9 cellular contexts compared by ENCODE assay signal in the genomic region with DNA sequence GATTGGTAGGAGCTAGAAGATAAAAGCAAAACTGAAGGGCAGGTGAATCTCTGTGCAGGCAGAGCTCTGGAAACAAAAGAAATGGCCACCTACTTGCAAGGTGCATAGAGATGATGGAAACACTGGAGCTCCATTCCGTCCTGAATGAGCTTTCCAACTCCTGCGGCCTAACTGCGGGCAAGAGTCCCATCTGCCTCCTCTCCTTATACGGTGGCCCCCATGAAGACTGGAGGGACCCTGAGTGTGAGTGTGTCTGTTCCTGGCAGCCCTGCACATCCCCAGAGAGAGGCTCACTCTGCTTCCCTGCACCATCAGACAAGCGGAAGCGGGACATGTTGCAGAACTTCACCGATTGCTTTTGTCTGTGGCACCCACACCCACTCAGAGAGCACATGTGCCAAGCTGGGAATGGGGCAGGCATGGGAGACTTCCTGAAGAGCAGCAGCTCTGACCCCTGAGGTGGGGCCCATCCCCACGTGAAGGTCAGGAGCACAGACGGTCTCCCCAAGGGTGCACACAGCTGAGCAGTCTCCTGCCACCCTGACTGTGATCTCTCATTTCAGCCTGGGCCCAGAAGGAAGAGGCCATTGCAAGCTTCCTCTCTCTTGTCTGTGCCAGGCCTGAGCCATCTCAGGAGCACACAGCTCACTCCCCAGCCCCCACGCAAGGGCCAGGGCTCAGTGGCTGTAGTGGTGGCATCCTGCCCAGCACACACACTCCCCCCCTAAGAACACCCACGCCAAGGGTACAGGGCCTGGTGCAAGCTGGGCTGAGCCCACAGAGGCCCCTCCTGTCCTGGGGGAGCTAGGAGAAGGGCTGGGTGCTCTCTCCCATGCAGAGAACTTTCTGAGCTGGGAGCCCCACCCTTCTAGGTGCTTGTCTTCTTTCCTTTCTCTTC.
DNase-seq lines count a peak whose midpoint lies in the region; ATAC-seq and TF ChIP-seq lines count a peak whose summit lies in the region.
"Had no signal": no experiment of that assay in that cellular context is flagged by ENCODE, and none has a peak within 500 bp of the region (broad histone marks: within the 10 kb centered on the region; RNA-seq: fewer than 3 reads in every experiment).

No MANE protein-coding gene starts in this region.

- H3K27me3 ChIP-seq in H7 (ENCODE audit: control insufficient read depth, insufficient read depth, low read length) (no peaks in the 10 kb centered on the region), ascending aorta (no peaks in the 10 kb centered on the region), right lobe of liver (no peaks in the 10 kb centered on the region), spleen (replicated peaks in 1 of 7) (no peaks in the 10 kb centered on the region)

- H3K9me3 ChIP-seq in ascending aorta = no peaks in the 10 kb centered on the region
- no peaks in the 10 kb centered on the region for H3K9me3 ChIP-seq in right lobe of liver
- H3K9me3 ChIP-seq in spleen = no peaks in the 10 kb centered on the region

- H3K27ac ChIP-seq in ascending aorta (peak overlapping the region; percentile 31 to 94), right lobe of liver (peak overlapping the region in 2 of 3 donors; percentile 57 to 78), spleen (peak overlapping the region in 5 of 8 donors; percentile 36 to 90 (median 52))

- H3K36me3 ChIP-seq in H7 (replicated peaks; ENCODE audit: control insufficient read depth, insufficient read depth, low read length) = no peaks in the 10 kb centered on the region
- no peaks in the 10 kb centered on the region for H3K36me3 ChIP-seq in ascending aorta
- no peaks in the 10 kb centered on the region for H3K36me3 ChIP-seq in right lobe of liver
- peaks cover 0 to 15% (median 0%) of the 10 kb centered on the region in 6 donors for H3K36me3 ChIP-seq in spleen

- peaks cover 3 to 37% of the 10 kb centered on the region in 2 donors for H3K4me1 ChIP-seq in ascending aorta
- peaks cover 0 to 34% (median 11%) of the 10 kb centered on the region in 4 donors for H3K4me1 ChIP-seq in right lobe of liver
- peaks cover 8 to 73% (median 47%) of the 10 kb centered on the region in 6 donors for H3K4me1 ChIP-seq in spleen

- DNase-seq in H7 = peak; percentile 53
- no peak for DNase-seq in ascending aorta (ENCODE audit: low spot score in 2 of 2)
- DNase-seq in right lobe of liver = peak in 1 of 3 donors; percentile 55
- DNase-seq in spleen = peak; percentile 73
- no peak for DNase-seq in OCI-M1 (lab: John Stamatoyannopoulos, UW)
- DNase-seq in DMS53 (lab: John Stamatoyannopoulos, UW) = no peak
- DNase-seq in ecto neural progenitor cell (ENCODE audit: low spot score) = no peak
- DNase-seq: NCI-H510A treated with DMSO at 0.1 percent for 48 hours had no signal

- no peak for TF ChIP-seq CTCF in ascending aorta (IDR thresholded peaks at IDR 0.05)
- no peak for TF ChIP-seq CTCF in right lobe of liver (IDR thresholded peaks at IDR 0.05)
- no peak for TF ChIP-seq CTCF in spleen (IDR thresholded peaks at IDR 0.05 in 8 of 11, conservative IDR thresholded peaks at IDR 0.05 in 3 of 11)

- peak; percentile 13 for TF ChIP-seq POLR2A in right lobe of liver (IDR thresholded peaks at IDR 0.05)
- TF ChIP-seq POLR2A in spleen (IDR thresholded peaks at IDR 0.05) = no peak

- no peak overlapping the region for H3K4me3 ChIP-seq in H7 (ENCODE audit: insufficient read depth, low read depth, low read length)
- H3K4me3 ChIP-seq in ascending aorta = no peak overlapping the region
- H3K4me3 ChIP-seq in right lobe of liver = peak overlapping the region in 2 of 3 donors; percentile 35 to 39
- no peak overlapping the region for H3K4me3 ChIP-seq in spleen

- ATAC-seq in right lobe of liver (peak; percentile 30 to 61 (median 40)), GM19035 (IDR thresholded peaks at IDR 0.05; ENCODE audit: unreplicated experiment) (no peak)

- WGBS in right lobe of liver (ENCODE audit: insufficient coverage, low coverage, low lambda C conversion rate, missing lambda C conversion rate) = 20% methylated on average over 1 of the region's 11 CpGs
- 51 to 69% (median 60%) methylated on average over 10 to 11 of the region's 11 CpGs for WGBS in spleen, 5 donors

- intact Hi-C loops in ascending aorta (cut with DNase I) = loop anchor here (5.0 kb wide), 1 partner anchor 162 kb away; the partner anchor contains the start of gene MCFD2
- intact Hi-C loops in right lobe of liver (cut with DNase I) = no loop called here
- intact Hi-C loops in spleen (cut with DNase I; ENCODE audit: low total_unique reads) = no loop called here

Comparison
In these comparisons a context has a peak if more than half of its experiments do, and no peak if none do; other contexts are left out.
1. DNase-seq: peak in H7 (single experiment) and spleen (single experiment); none in ascending aorta (0 of 2), OCI-M1 (single experiment), DMS53 (single experiment) and ecto neural progenitor cell (single experiment).
2. H3K4me3 ChIP-seq: peak in right lobe of liver (2 of 3); none in H7 (single experiment), ascending aorta (0 of 2) and spleen (0 of 8).
3. Peak in every context shown above with its lines, with median percentiles within 50 percentile points of each other: H3K27ac ChIP-seq.